10 cellular contexts compared by ENCODE assay signal in genomic region chr12:53197011-53197640, GRCh38. TPM values are rescaled to one million over a fixed set of nuclear protein-coding genes. Genes with fewer than 3 reads are reported as not detected.
A peak's percentile ranks its signal among the peaks of the same experiment; 100 is the strongest.
DNase-seq lines count a peak whose midpoint lies in the region; ATAC-seq and TF ChIP-seq lines count a peak whose summit lies in the region.
"Had no signal": no experiment of that assay in that cellular context is flagged by ENCODE, and none has a peak within 500 bp of the region (broad histone marks: within the 10 kb centered on the region; RNA-seq: fewer than 3 reads in every experiment).

No MANE protein-coding gene starts in this region.

- peaks cover 63% of the 10 kb centered on the region for H3K4me1 ChIP-seq in OCI-LY1 (ENCODE audit: insufficient read depth, low read length, severe bottlenecking)
- H3K4me1 ChIP-seq in PC-3 (ENCODE audit: insufficient read depth, low read length) = peaks cover 10% of the 10 kb centered on the region

- no peaks in the 10 kb centered on the region for H3K9me3 ChIP-seq in OCI-LY1 (ENCODE audit: low read length)
- no peaks in the 10 kb centered on the region for H3K9me3 ChIP-seq in PC-3 (ENCODE audit: low read length)

- peak overlapping the region; percentile 63 for H3K4me3 ChIP-seq in OCI-LY1 (ENCODE audit: low read depth, low read length, poor library complexity, severe bottlenecking)
- H3K4me3 ChIP-seq in PC-3 (ENCODE audit: low read length) = no peak overlapping the region

- H3K4me2 ChIP-seq in OCI-LY1 (ENCODE audit: low read length) (peak overlapping the region; percentile 82), PC-3 (ENCODE audit: low read length) (no peak overlapping the region)

- H3F3A ChIP-seq in OCI-LY1 (ENCODE audit: insufficient read depth, low read length) (no peaks in the 10 kb centered on the region; the same call in 1 of the 2 replicates), PC-3 (ENCODE audit: low read length, unreplicated experiment) (no peaks in the 10 kb centered on the region)

- H3K4me3 Mint-ChIP-seq in activated CD8-positive, alpha-beta T cell treated with anti-CD3 and anti-CD28 coated beads, Interleukin-2, amount 10 ng/mL, durations not matched to agents 7 days and 5 days = no peak overlapping the region
- H3K4me3 Mint-ChIP-seq in activated CD8-positive, alpha-beta T cell treated with anti-CD3 and anti-CD28 coated beads for 36 hours = no peak overlapping the region
- H3K4me3 Mint-ChIP-seq in stimulated activated memory B cell treated with anti-CD40 and anti-IgM and Interleukin-4, amounts not matched to agents 10 μg/mL and 1 μg/mL and 100 μg/mL, for 72 hours = no peak overlapping the region
- H3K4me3 Mint-ChIP-seq in effector memory CD8-positive, alpha-beta T cell = peak overlapping the region in 1 of 2 donors; percentile 45

- H3K27ac ChIP-seq in OCI-LY1 (ENCODE audit: low read depth, low read length, poor library complexity, severe bottlenecking) (peak overlapping the region; percentile 76), PC-3 (ENCODE audit: low read length) (no peak overlapping the region)

- peaks cover 57% of the 10 kb centered on the region for H3K4me1 Mint-ChIP-seq in activated CD8-positive, alpha-beta T cell treated with anti-CD3 and anti-CD28 coated beads, Interleukin-2, amount 10 ng/mL, durations not matched to agents 7 days and 5 days (ENCODE audit: low read depth)
- peaks cover 49% of the 10 kb centered on the region for H3K4me1 Mint-ChIP-seq in activated CD8-positive, alpha-beta T cell treated with anti-CD3 and anti-CD28 coated beads for 36 hours (ENCODE audit: low read depth)
- peaks cover 60% of the 10 kb centered on the region for H3K4me1 Mint-ChIP-seq in stimulated activated memory B cell treated with anti-CD40 and anti-IgM and Interleukin-4, amounts not matched to agents 10 μg/mL and 1 μg/mL and 100 μg/mL, for 72 hours
- H3K4me1 Mint-ChIP-seq in effector memory CD8-positive, alpha-beta T cell (ENCODE audit: low read depth in 2 of 2) = peaks cover 45 to 49% of the 10 kb centered on the region in 2 donors

- BruUV-seq in PC-3 (replicated peaks; lab: Mats Ljungman, UMichigan) = no TSS peak

- no peak for DNase-seq in activated CD8-positive, alpha-beta T cell treated with anti-CD3 and anti-CD28 coated beads, Interleukin-2, amount 10 ng/mL, durations not matched to agents 7 days and 5 days
- DNase-seq in activated CD8-positive, alpha-beta T cell treated with anti-CD3 and anti-CD28 coated beads for 36 hours = no peak
- DNase-seq in kidney tubule cell (ENCODE audit: low spot score) (peak; percentile 84), PC-3 (no peak)
- no peak for DNase-seq in effector memory CD8-positive, alpha-beta T cell
- DNase-seq: central memory CD4-positive, alpha-beta T cell; GDM1 had no signal

- POLR2A ChIA-PET in activated CD8-positive, alpha-beta T cell treated with anti-CD3 and anti-CD28 coated beads, Interleukin-2, amount 10 ng/mL, durations not matched to agents 7 days and 5 days (lab: Charles Lee) = interaction anchor here (0.7 to 7.9 kb wide), 4 partner anchors 8 to 71 kb away, joined by 3 to 57 read pairs (median 16); partner anchors contain the start of genes CSAD, ESPL1 and ZNF740
- POLR2A ChIA-PET in activated CD8-positive, alpha-beta T cell treated with anti-CD3 and anti-CD28 coated beads for 36 hours (lab: Charles Lee) = interaction anchor here (0.6 to 9.4 kb wide), 6 partner anchors 10 to 1147 kb away, joined by 3 to 91 read pairs (median 5); partner anchors contain the start of genes CSAD and ZNF740
- POLR2A ChIA-PET in PC-3 (lab: Charles Lee; ENCODE audit: unreplicated experiment) = no interaction called here

- H3K9me3 Mint-ChIP-seq in activated CD8-positive, alpha-beta T cell treated with anti-CD3 and anti-CD28 coated beads, Interleukin-2, amount 10 ng/mL, durations not matched to agents 7 days and 5 days (ENCODE audit: insufficient read depth) = no peaks in the 10 kb centered on the region
- H3K9me3 Mint-ChIP-seq in activated CD8-positive, alpha-beta T cell treated with anti-CD3 and anti-CD28 coated beads for 36 hours = no peaks in the 10 kb centered on the region
- no peaks in the 10 kb centered on the region for H3K9me3 Mint-ChIP-seq in stimulated activated memory B cell treated with anti-CD40 and anti-IgM and Interleukin-4, amounts not matched to agents 10 μg/mL and 1 μg/mL and 100 μg/mL, for 72 hours
- no peaks in the 10 kb centered on the region for H3K9me3 Mint-ChIP-seq in effector memory CD8-positive, alpha-beta T cell

- H3K9ac ChIP-seq in OCI-LY1 (ENCODE audit: low read length) = peak overlapping the region; percentile 75
- H3K9ac ChIP-seq in PC-3 (ENCODE audit: low read length) = no peak overlapping the region

- H2AFZ ChIP-seq in OCI-LY1 (ENCODE audit: low read length) (no peak overlapping the region), PC-3 (ENCODE audit: low read length) (no peak overlapping the region)

- H3K36me3 ChIP-seq in OCI-LY1 (ENCODE audit: insufficient read depth, low read length) (peaks cover 6% of the 10 kb centered on the region; the same call in 1 of the 2 replicates), PC-3 (ENCODE audit: low read depth, low read length) (no peaks in the 10 kb centered on the region)

- H4K20me1 ChIP-seq in OCI-LY1 (ENCODE audit: insufficient read depth, low read length) (no peaks in the 10 kb centered on the region), PC-3 (ENCODE audit: low read length) (no peaks in the 10 kb centered on the region)

- no peak for TF ChIP-seq CTCF in activated CD8-positive, alpha-beta T cell treated with anti-CD3 and anti-CD28 coated beads for 36 hours (IDR thresholded peaks at IDR 0.05)
- TF ChIP-seq CTCF in OCI-LY1 (IDR thresholded peaks at IDR 0.05; ENCODE audit: low read length) (no peak), PC-3 (conservative IDR thresholded peaks at IDR 0.05; ENCODE audit: low read depth, low read length) (no peak)

- H3K9me2 ChIP-seq in OCI-LY1 (ENCODE audit: low read depth, low read length) (no peaks in the 10 kb centered on the region), PC-3 (replicated peaks; ENCODE audit: low read length) (no peaks in the 10 kb centered on the region)

- no peaks in the 10 kb centered on the region for H3K27me3 Mint-ChIP-seq in activated CD8-positive, alpha-beta T cell treated with anti-CD3 and anti-CD28 coated beads, Interleukin-2, amount 10 ng/mL, durations not matched to agents 7 days and 5 days (ENCODE audit: low read depth)
- H3K27me3 Mint-ChIP-seq in activated CD8-positive, alpha-beta T cell treated with anti-CD3 and anti-CD28 coated beads for 36 hours = no peaks in the 10 kb centered on the region
- no peaks in the 10 kb centered on the region for H3K27me3 Mint-ChIP-seq in stimulated activated memory B cell treated with anti-CD40 and anti-IgM and Interleukin-4, amounts not matched to agents 10 μg/mL and 1 μg/mL and 100 μg/mL, for 72 hours
- no peaks in the 10 kb centered on the region for H3K27me3 Mint-ChIP-seq in effector memory CD8-positive, alpha-beta T cell

- no peaks in the 10 kb centered on the region for H3K79me2 ChIP-seq in OCI-LY1 (ENCODE audit: insufficient read depth, low read length)
- no peaks in the 10 kb centered on the region for H3K79me2 ChIP-seq in PC-3 (ENCODE audit: low read length)

- H3K27ac Mint-ChIP-seq in activated CD8-positive, alpha-beta T cell treated with anti-CD3 and anti-CD28 coated beads, Interleukin-2, amount 10 ng/mL, durations not matched to agents 7 days and 5 days = peak overlapping the region; percentile 71
- H3K27ac Mint-ChIP-seq in activated CD8-positive, alpha-beta T cell treated with anti-CD3 and anti-CD28 coated beads for 36 hours = no peak overlapping the region
- H3K27ac Mint-ChIP-seq in stimulated activated memory B cell treated with anti-CD40 and anti-IgM and Interleukin-4, amounts not matched to agents 10 μg/mL and 1 μg/mL and 100 μg/mL, for 72 hours = peak overlapping the region; percentile 28
- H3K27ac Mint-ChIP-seq in effector memory CD8-positive, alpha-beta T cell = peak overlapping the region in 1 of 2 donors; percentile 77

- H3K27me3 ChIP-seq in OCI-LY1 (ENCODE audit: insufficient read depth, low read length) (no peaks in the 10 kb centered on the region), PC-3 (ENCODE audit: low read length) (no peaks in the 10 kb centered on the region)

- CTCF ChIA-PET in activated CD8-positive, alpha-beta T cell treated with anti-CD3 and anti-CD28 coated beads, Interleukin-2, amount 10 ng/mL, durations not matched to agents 7 days and 5 days (lab: Charles Lee) = interaction anchor here (0.8 to 6.5 kb wide), 12 partner anchors 8 to 131 kb away, joined by 3 to 58 read pairs (median 6); partner anchors contain the start of genes AAAS, CSAD, SOAT2 and ZNF740
- CTCF ChIA-PET in activated CD8-positive, alpha-beta T cell treated with anti-CD3 and anti-CD28 coated beads for 36 hours (lab: Charles Lee) = interaction anchor here (0.7 to 4.6 kb wide), 15 partner anchors 8 to 133 kb away, joined by 3 to 60 read pairs (median 4); partner anchors contain the start of genes AAAS, CSAD, ESPL1 and IGFBP6
- CTCF ChIA-PET in PC-3 (lab: Charles Lee) = no interaction called here

- peaks cover 89% of the 10 kb centered on the region for H3K36me3 Mint-ChIP-seq in activated CD8-positive, alpha-beta T cell treated with anti-CD3 and anti-CD28 coated beads, Interleukin-2, amount 10 ng/mL, durations not matched to agents 7 days and 5 days (ENCODE audit: low read depth)
- H3K36me3 Mint-ChIP-seq in activated CD8-positive, alpha-beta T cell treated with anti-CD3 and anti-CD28 coated beads for 36 hours (ENCODE audit: low read depth) = peaks cover 51% of the 10 kb centered on the region
- peaks cover 70% of the 10 kb centered on the region for H3K36me3 Mint-ChIP-seq in stimulated activated memory B cell treated with anti-CD40 and anti-IgM and Interleukin-4, amounts not matched to agents 10 μg/mL and 1 μg/mL and 100 μg/mL, for 72 hours
- H3K36me3 Mint-ChIP-seq in effector memory CD8-positive, alpha-beta T cell (ENCODE audit: insufficient read depth) = peaks cover 76% of the 10 kb centered on the region

- intact Hi-C loops in activated CD8-positive, alpha-beta T cell treated with anti-CD3 and anti-CD28 coated beads for 36 hours (cut with micrococcal nuclease) = no loop called here
- intact Hi-C loops in PC-3 (cut with micrococcal nuclease) = no loop called here

- no peak for ATAC-seq in activated CD8-positive, alpha-beta T cell treated with anti-CD3 and anti-CD28 coated beads, Interleukin-2, amount 10 ng/mL, durations not matched to agents 7 days and 5 days
- no peak for ATAC-seq in activated CD8-positive, alpha-beta T cell treated with anti-CD3 and anti-CD28 coated beads for 36 hours
- no peak for ATAC-seq in stimulated activated memory B cell treated with anti-CD40 and anti-IgM and Interleukin-4, amounts not matched to agents 10 μg/mL and 1 μg/mL and 100 μg/mL, for 72 hours
- ATAC-seq in PC-3 = no peak
- ATAC-seq in HG03139 (IDR thresholded peaks at IDR 0.05; ENCODE audit: unreplicated experiment) = no peak
- ATAC-seq in effector memory CD8-positive, alpha-beta T cell (replicated peaks) = no peak

RNA-seq across cellular contexts. Expression of gene ITGB7, which starts 9.9 kb away (rescaled TPM):
- 100 to 1,000 TPM; 500 to 503 TPM for total RNA-seq in activated CD8-positive, alpha-beta T cell treated with anti-CD3 and anti-CD28 coated beads, Interleukin-2, amount 10 ng/mL, durations not matched to agents 7 days and 5 days
- 100 to 1,000 TPM; 121 to 137 TPM for total RNA-seq in activated CD8-positive, alpha-beta T cell treated with anti-CD3 and anti-CD28 coated beads for 36 hours
- 1.9 and 3.4 TPM in 2 replicates for total RNA-seq in PC-3 (2014; rRNA removed)

RNA-seq across cellular contexts. Expression of gene CSAD, which starts 16.4 kb away (rescaled TPM):
- total RNA-seq in activated CD8-positive, alpha-beta T cell treated with anti-CD3 and anti-CD28 coated beads, Interleukin-2, amount 10 ng/mL, durations not matched to agents 7 days and 5 days = 10 to 100 TPM; 15.7 to 17.0 TPM
- total RNA-seq in activated CD8-positive, alpha-beta T cell treated with anti-CD3 and anti-CD28 coated beads for 36 hours = 10 to 100 TPM; 13.8 to 18.6 TPM
- total RNA-seq in PC-3 (2014; rRNA removed) = 21.5 and 23.8 TPM in 2 replicates

RNA-seq across cellular contexts. Expression of gene ZNF740, which starts 16.6 kb away (rescaled TPM):
- 10 to 100 TPM; 28.2 to 31.4 TPM for total RNA-seq in activated CD8-positive, alpha-beta T cell treated with anti-CD3 and anti-CD28 coated beads, Interleukin-2, amount 10 ng/mL, durations not matched to agents 7 days and 5 days
- 10 to 100 TPM; 31.3 to 35.9 TPM for total RNA-seq in activated CD8-positive, alpha-beta T cell treated with anti-CD3 and anti-CD28 coated beads for 36 hours
- total RNA-seq in PC-3 (2014; rRNA removed) = 12.3 and 12.8 TPM in 2 replicates

RNA-seq across cellular contexts. Expression of gene RARG, which starts 34.9 kb away (rescaled TPM):
- 10 to 100 TPM; 44.1 to 45.9 TPM for total RNA-seq in activated CD8-positive, alpha-beta T cell treated with anti-CD3 and anti-CD28 coated beads, Interleukin-2, amount 10 ng/mL, durations not matched to agents 7 days and 5 days
- 10 to 100 TPM; 19.7 to 20.3 TPM for total RNA-seq in activated CD8-positive, alpha-beta T cell treated with anti-CD3 and anti-CD28 coated beads for 36 hours
- total RNA-seq in PC-3 (2014; rRNA removed) = 62.0 and 73.5 TPM in 2 replicates

Comparison
In these comparisons a context has a peak if more than half of its experiments do, and no peak if none do; other contexts are left out.
1. RNA of gene ITGB7, which starts 9.9 kb away (total RNA-seq): 500 to 503 TPM in activated CD8-positive, alpha-beta T cell treated with anti-CD3 and anti-CD28 coated beads, Interleukin-2, amount 10 ng/mL, durations not matched to agents 7 days and 5 days and 121 to 137 TPM in activated CD8-positive, alpha-beta T cell treated with anti-CD3 and anti-CD28 coated beads for 36 hours; 1.9 to 3.4 TPM in PC-3; every median in the first group is over 10 times any median in the second.